In genomic region chr21:35606578-35606977, GRCh38 we compare ENCODE assay signal across 22 cellular contexts.
"Had no signal": no experiment of that assay in that cellular context is flagged by ENCODE, and none has a peak within 500 bp of the region (broad histone marks: within the 10 kb centered on the region; RNA-seq: fewer than 3 reads in every experiment).

No MANE protein-coding gene starts in this region.

- H3K27ac Mint-ChIP-seq: activated CD4-positive, alpha-beta T cell treated with anti-CD3 and anti-CD28 coated beads, Interleukin-2, amount 10 ng/mL, durations not matched to agents 7 days and 5 days; activated CD8-positive, alpha-beta T cell treated with anti-CD3 and anti-CD28 coated beads, Interleukin-2, amount 10 ng/mL, durations not matched to agents 7 days and 5 days; activated naive CD8-positive, alpha-beta T cell treated with anti-CD3 and anti-CD28 coated beads for 36 hours; activated T-helper 2 cell treated with anti-CD3 and anti-CD28 coated beads, Interferon-gamma antibody, Interleukin-2, Interleukin-4, amounts not matched to agents 10 μg/mL and 5 μg/mL and 100 μg/mL, durations not matched to agents 14 hours and 24 hours and 36 hours; effector memory CD8-positive, alpha-beta T cell; natural killer cell treated with Interleukin-12 subunit alpha and Interleukin-12 subunit beta and Interleukin-15 and Interleukin-18, amount 100 ng/mL, for 72 hours; T-cell; T-helper 2 cell treated with Interferon-gamma antibody and Interleukin-4, amounts not matched to agents 5 μg/mL and 100 μg/mL, for 36 hours had no signal

- H3K27ac ChIP-seq: colonic mucosa, dorsolateral prefrontal cortex, ovary, prostate gland, right atrium auricular region, spleen, thoracic aorta, upper lobe of left lung, VCaP had no signal

- DNase-seq: activated CD4-positive, alpha-beta T cell treated with anti-CD3 and anti-CD28 coated beads, Interleukin-2, amount 10 ng/mL, durations not matched to agents 7 days and 5 days; activated CD8-positive, alpha-beta T cell treated with anti-CD3 and anti-CD28 coated beads, Interleukin-2, amount 10 ng/mL, durations not matched to agents 7 days and 5 days; activated naive CD4-positive, alpha-beta T cell; activated naive CD8-positive, alpha-beta T cell treated with anti-CD3 and anti-CD28 coated beads for 36 hours; colonic mucosa; dorsolateral prefrontal cortex; effector memory CD8-positive, alpha-beta T cell; left ventricle myocardium superior; midbrain; ovary; spleen; stimulated activated CD4-positive, alpha-beta T cell treated with anti-CD3 and anti-CD28 coated beads, Interleukin-4, amount 100 ng/mL, for 1 hour; stimulated activated naive CD4-positive, alpha-beta T cell treated with Interleukin-2 at 50 U/mL for 16 hours; T-cell; upper lobe of left lung had no signal

- H3K27me3 ChIP-seq: colonic mucosa, ovary, right atrium auricular region, spleen, upper lobe of left lung had no signal

- H3K4me3 ChIP-seq: colonic mucosa, dorsolateral prefrontal cortex, ovary, prostate gland, right atrium auricular region, spleen, thoracic aorta, upper lobe of left lung had no signal

- H3K36me3 ChIP-seq: colonic mucosa, ovary, prostate gland, right atrium auricular region, spleen, thoracic aorta, upper lobe of left lung had no signal

- H3K4me1 ChIP-seq: colonic mucosa, prostate gland, right atrium auricular region, spleen, upper lobe of left lung had no signal

- H3K27me3 Mint-ChIP-seq: activated CD4-positive, alpha-beta T cell treated with anti-CD3 and anti-CD28 coated beads, Interleukin-2, amount 10 ng/mL, durations not matched to agents 7 days and 5 days had no signal

- H3K9me3 ChIP-seq: colonic mucosa, ovary, prostate gland, thoracic aorta, upper lobe of left lung had no signal

- H3K4me1 Mint-ChIP-seq: activated CD4-positive, alpha-beta T cell treated with anti-CD3 and anti-CD28 coated beads, Interleukin-2, amount 10 ng/mL, durations not matched to agents 7 days and 5 days; T-cell had no signal

- H3K4me3 Mint-ChIP-seq: activated CD4-positive, alpha-beta T cell treated with anti-CD3 and anti-CD28 coated beads, Interleukin-2, amount 10 ng/mL, durations not matched to agents 7 days and 5 days; activated CD8-positive, alpha-beta T cell treated with anti-CD3 and anti-CD28 coated beads, Interleukin-2, amount 10 ng/mL, durations not matched to agents 7 days and 5 days; activated naive CD8-positive, alpha-beta T cell treated with anti-CD3 and anti-CD28 coated beads for 36 hours; effector memory CD8-positive, alpha-beta T cell; natural killer cell treated with Interleukin-12 subunit alpha and Interleukin-12 subunit beta and Interleukin-15 and Interleukin-18, amount 100 ng/mL, for 72 hours; T-cell; T-helper 2 cell treated with Interferon-gamma antibody and Interleukin-4, amounts not matched to agents 5 μg/mL and 100 μg/mL, for 36 hours had no signal

- H3K36me3 Mint-ChIP-seq: activated naive CD8-positive, alpha-beta T cell treated with anti-CD3 and anti-CD28 coated beads for 36 hours; natural killer cell treated with Interleukin-12 subunit alpha and Interleukin-12 subunit beta and Interleukin-15 and Interleukin-18, amount 100 ng/mL, for 72 hours; T-cell had no signal

- H3K9me3 Mint-ChIP-seq: activated T-helper 2 cell treated with anti-CD3 and anti-CD28 coated beads, Interferon-gamma antibody, Interleukin-2, Interleukin-4, amounts not matched to agents 10 μg/mL and 5 μg/mL and 100 μg/mL, durations not matched to agents 14 hours and 24 hours and 36 hours; effector memory CD8-positive, alpha-beta T cell; natural killer cell treated with Interleukin-12 subunit alpha and Interleukin-12 subunit beta and Interleukin-15 and Interleukin-18, amount 100 ng/mL, for 72 hours had no signal
